Comparison of ENCODE assay signal across 9 cellular contexts in genomic region chr10:79182763-79183467, GRCh38.
DNase-seq lines count a peak whose midpoint lies in the region; ATAC-seq and TF ChIP-seq lines count a peak whose summit lies in the region.
"Had no signal": no experiment of that assay in that cellular context is flagged by ENCODE, and none has a peak within 500 bp of the region (broad histone marks: within the 10 kb centered on the region; RNA-seq: fewer than 3 reads in every experiment).

No MANE protein-coding gene starts in this region.

- H3K9me3 ChIP-seq in HEK293 (ENCODE audit: control insufficient read depth, insufficient read depth, low read depth, low read length): no peaks in the 10 kb centered on the region
- H3K9me3 ChIP-seq in ascending aorta: no peaks in the 10 kb centered on the region
- no peaks in the 10 kb centered on the region for H3K9me3 ChIP-seq in stomach

- intact Hi-C loops in ascending aorta (cut with DNase I): no loop called here
- intact Hi-C loops in stomach (cut with DNase I; ENCODE audit: low total_unique reads): no loop called here

- no peak overlapping the region for H3K4me3 ChIP-seq in HEK293 (ENCODE audit: low read depth, low read length)
- no peak overlapping the region for H3K4me3 ChIP-seq in ascending aorta
- H3K4me3 ChIP-seq in stomach: no peak overlapping the region

- TF ChIP-seq POLR2A in stomach (IDR thresholded peaks at IDR 0.05): no peak

- POLR2A ChIA-PET in HEK293 (lab: Yijun Ruan, JAX): no interaction called here

- WGBS in stomach, 5 donors: 35 to 59% (median 47%) methylated on average over 14 of the region's 14 CpGs

- ATAC-seq in GM19035 (IDR thresholded peaks at IDR 0.05; ENCODE audit: unreplicated experiment): no peak
- ATAC-seq in GM19328 (IDR thresholded peaks at IDR 0.05; ENCODE audit: unreplicated experiment): no peak

- CTCF ChIA-PET in HEK293 (lab: Yijun Ruan, JAX): interaction anchor here (0.7 to 3.6 kb wide), 2 partner anchors 13 to 40 kb away, joined by 3 to 23 read pairs; no protein-coding TSS in a partner anchor

- DNase-seq in ascending aorta (ENCODE audit: low spot score in 2 of 2) (no peak), left kidney (ENCODE audit: low read depth, low spot score) (peak; percentile 65), stomach (peak; percentile 60), NCI-H1694 (lab: John Stamatoyannopoulos, UW) (no peak), NOMO-1 treated with dmso at 0.1 percent for 144 hours (lab: John Stamatoyannopoulos, UW; ENCODE audit: unreplicated experiment) (no peak)
- DNase-seq: T1000 had no signal

- H3K4me1 ChIP-seq in HEK293 (ENCODE audit: control insufficient read depth, insufficient read depth, low read length) (peaks cover 6% of the 10 kb centered on the region; the same call in 1 of the 2 replicates), ascending aorta (peaks cover 11 to 59% of the 10 kb centered on the region in 2 donors), stomach (peaks cover 80 to 100% (median 94%) of the 10 kb centered on the region in 4 donors)

- no peaks in the 10 kb centered on the region for H3K27me3 ChIP-seq in ascending aorta
- H3K27me3 ChIP-seq in stomach: no peaks in the 10 kb centered on the region

- TF ChIP-seq CTCF in HEK293 (tag by site-specific recombination; IDR thresholded peaks at IDR 0.05): no peak
- TF ChIP-seq CTCF in ascending aorta (IDR thresholded peaks at IDR 0.05): no peak
- TF ChIP-seq CTCF in stomach (IDR thresholded peaks at IDR 0.05): no peak

- H3K36me3 ChIP-seq in HEK293 (ENCODE audit: control insufficient read depth in 2 of 2, insufficient read depth in 1 of 2, low read length in 2 of 2): peaks cover 0 to 3% of the 10 kb centered on the region in 2 experiments; a peak in 1 of 3 replicates
- H3K36me3 ChIP-seq in ascending aorta: peaks cover 6 to 9% of the 10 kb centered on the region in 2 donors
- H3K36me3 ChIP-seq in stomach: peaks cover 0 to 45% (median 11%) of the 10 kb centered on the region in 4 donors

- no peak for TF ChIP-seq EP300 in stomach (IDR thresholded peaks at IDR 0.05)

- H3K27ac ChIP-seq in HEK293 (ENCODE audit: extremely low read depth, low read depth, low read length) (no peak overlapping the region), ascending aorta (peak overlapping the region; percentile 29 to 49), stomach (peak overlapping the region; percentile 15 to 80 (median 58))

TF ChIP-seq in HEK293, 187 proteins besides CTCF, POLR2A, EP300 and RAD21:
- TF ChIP-seq, protein P1, sequence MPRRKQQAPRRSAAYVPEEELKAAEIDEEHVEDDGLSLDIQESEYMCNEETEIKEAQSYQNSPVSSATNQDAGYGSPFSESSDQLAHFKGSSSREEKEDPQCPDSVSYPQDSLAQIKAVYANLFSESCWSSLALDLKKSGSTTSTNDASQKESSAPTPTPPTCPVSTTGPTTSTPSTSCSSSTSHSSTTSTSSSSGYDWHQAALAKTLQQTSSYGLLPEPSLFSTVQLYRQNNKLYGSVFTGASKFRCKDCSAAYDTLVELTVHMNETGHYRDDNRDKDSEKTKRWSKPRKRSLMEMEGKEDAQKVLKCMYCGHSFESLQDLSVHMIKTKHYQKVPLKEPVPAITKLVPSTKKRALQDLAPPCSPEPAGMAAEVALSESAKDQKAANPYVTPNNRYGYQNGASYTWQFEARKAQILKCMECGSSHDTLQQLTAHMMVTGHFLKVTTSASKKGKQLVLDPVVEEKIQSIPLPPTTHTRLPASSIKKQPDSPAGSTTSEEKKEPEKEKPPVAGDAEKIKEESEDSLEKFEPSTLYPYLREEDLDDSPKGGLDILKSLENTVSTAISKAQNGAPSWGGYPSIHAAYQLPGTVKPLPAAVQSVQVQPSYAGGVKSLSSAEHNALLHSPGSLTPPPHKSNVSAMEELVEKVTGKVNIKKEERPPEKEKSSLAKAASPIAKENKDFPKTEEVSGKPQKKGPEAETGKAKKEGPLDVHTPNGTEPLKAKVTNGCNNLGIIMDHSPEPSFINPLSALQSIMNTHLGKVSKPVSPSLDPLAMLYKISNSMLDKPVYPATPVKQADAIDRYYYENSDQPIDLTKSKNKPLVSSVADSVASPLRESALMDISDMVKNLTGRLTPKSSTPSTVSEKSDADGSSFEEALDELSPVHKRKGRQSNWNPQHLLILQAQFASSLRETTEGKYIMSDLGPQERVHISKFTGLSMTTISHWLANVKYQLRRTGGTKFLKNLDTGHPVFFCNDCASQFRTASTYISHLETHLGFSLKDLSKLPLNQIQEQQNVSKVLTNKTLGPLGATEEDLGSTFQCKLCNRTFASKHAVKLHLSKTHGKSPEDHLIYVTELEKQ (tag by site-specific recombination; IDR thresholded peaks at IDR 0.05; ENCODE audit: borderline replicate concordance): no peak
- TF ChIP-seq ZFHX2 (tag by site-specific recombination; conservative IDR thresholded peaks at IDR 0.05) (peak; percentile 37; the same call in 1 of the 2 replicates), YY1 (tag by site-specific recombination; IDR thresholded peaks at IDR 0.05) (no peak), ZBTB1 (tag by site-specific recombination; IDR thresholded peaks at IDR 0.05) (no peak), ZNF433 (tag by site-specific recombination; IDR thresholded peaks at IDR 0.05; ENCODE audit: low read depth) (no peak), ZNF513 (tag by site-specific recombination; IDR thresholded peaks at IDR 0.05) (no peak), SCRT2 (tag by site-specific recombination; IDR thresholded peaks at IDR 0.05) (no peak), ZNF140 (tag by site-specific recombination; IDR thresholded peaks at IDR 0.05) (no peak), ZNF776 (tag by site-specific recombination; IDR thresholded peaks at IDR 0.05; ENCODE audit: borderline replicate concordance) (no peak)
- TF ChIP-seq, protein P2, sequence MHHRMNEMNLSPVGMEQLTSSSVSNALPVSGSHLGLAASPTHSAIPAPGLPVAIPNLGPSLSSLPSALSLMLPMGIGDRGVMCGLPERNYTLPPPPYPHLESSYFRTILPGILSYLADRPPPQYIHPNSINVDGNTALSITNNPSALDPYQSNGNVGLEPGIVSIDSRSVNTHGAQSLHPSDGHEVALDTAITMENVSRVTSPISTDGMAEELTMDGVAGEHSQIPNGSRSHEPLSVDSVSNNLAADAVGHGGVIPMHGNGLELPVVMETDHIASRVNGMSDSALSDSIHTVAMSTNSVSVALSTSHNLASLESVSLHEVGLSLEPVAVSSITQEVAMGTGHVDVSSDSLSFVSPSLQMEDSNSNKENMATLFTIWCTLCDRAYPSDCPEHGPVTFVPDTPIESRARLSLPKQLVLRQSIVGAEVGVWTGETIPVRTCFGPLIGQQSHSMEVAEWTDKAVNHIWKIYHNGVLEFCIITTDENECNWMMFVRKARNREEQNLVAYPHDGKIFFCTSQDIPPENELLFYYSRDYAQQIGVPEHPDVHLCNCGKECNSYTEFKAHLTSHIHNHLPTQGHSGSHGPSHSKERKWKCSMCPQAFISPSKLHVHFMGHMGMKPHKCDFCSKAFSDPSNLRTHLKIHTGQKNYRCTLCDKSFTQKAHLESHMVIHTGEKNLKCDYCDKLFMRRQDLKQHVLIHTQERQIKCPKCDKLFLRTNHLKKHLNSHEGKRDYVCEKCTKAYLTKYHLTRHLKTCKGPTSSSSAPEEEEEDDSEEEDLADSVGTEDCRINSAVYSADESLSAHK (tag by site-specific recombination; IDR thresholded peaks at IDR 0.05): no peak
- TF ChIP-seq, protein P3, sequence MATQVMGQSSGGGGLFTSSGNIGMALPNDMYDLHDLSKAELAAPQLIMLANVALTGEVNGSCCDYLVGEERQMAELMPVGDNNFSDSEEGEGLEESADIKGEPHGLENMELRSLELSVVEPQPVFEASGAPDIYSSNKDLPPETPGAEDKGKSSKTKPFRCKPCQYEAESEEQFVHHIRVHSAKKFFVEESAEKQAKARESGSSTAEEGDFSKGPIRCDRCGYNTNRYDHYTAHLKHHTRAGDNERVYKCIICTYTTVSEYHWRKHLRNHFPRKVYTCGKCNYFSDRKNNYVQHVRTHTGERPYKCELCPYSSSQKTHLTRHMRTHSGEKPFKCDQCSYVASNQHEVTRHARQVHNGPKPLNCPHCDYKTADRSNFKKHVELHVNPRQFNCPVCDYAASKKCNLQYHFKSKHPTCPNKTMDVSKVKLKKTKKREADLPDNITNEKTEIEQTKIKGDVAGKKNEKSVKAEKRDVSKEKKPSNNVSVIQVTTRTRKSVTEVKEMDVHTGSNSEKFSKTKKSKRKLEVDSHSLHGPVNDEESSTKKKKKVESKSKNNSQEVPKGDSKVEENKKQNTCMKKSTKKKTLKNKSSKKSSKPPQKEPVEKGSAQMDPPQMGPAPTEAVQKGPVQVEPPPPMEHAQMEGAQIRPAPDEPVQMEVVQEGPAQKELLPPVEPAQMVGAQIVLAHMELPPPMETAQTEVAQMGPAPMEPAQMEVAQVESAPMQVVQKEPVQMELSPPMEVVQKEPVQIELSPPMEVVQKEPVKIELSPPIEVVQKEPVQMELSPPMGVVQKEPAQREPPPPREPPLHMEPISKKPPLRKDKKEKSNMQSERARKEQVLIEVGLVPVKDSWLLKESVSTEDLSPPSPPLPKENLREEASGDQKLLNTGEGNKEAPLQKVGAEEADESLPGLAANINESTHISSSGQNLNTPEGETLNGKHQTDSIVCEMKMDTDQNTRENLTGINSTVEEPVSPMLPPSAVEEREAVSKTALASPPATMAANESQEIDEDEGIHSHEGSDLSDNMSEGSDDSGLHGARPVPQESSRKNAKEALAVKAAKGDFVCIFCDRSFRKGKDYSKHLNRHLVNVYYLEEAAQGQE (tag by site-specific recombination; IDR thresholded peaks at IDR 0.05): peak; percentile 56
TF ChIP-seq in HEK293: peak in this region for 2.

Comparison
In these comparisons a context has a peak if more than half of its experiments do, and no peak if none do; other contexts are left out.
1. DNase-seq: peak in left kidney (single experiment) and stomach (single experiment); none in ascending aorta (0 of 2), NCI-H1694 (single experiment) and NOMO-1 treated with dmso at 0.1 percent for 144 hours (single experiment).